Comparison of ENCODE assay signal across 2 cellular contexts in the genomic region with DNA sequence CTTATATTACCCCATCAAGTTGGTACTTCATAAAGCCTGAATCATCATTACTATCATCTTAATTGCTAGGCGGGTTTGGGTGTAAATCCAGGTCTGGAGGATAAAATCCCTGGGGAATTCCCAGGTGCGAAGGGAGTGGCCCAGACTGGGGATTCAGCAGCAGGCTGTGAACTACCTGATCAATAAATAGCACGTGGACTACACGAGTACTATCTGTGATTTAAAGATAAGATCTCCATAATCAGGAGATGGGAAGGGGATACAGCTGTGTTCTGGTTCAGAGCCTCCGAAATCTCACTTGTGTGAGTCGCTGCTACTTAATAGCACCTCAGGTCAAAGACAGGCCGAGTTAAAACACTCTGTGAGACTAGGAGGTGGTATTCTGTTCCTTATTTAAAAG.
TF ChIP-seq lines count a peak whose summit lies in the region.

No MANE protein-coding gene starts in this region.

TF ChIP-seq in GM23338, 12 proteins besides CTCF, POLR2A, EP300 and RAD21 (continues in another document):
- TF ChIP-seq EZH2phosphoT487 (IDR thresholded peaks at IDR 0.05; ENCODE audit: unreplicated experiment) (no peak), POLR2AphosphoS5 (IDR thresholded peaks at IDR 0.05; ENCODE audit: low read depth) (no peak), ZNF331 (CRISPR knock-in tag; IDR thresholded peaks at IDR 0.05; ENCODE audit: low read depth) (no peak), CREB1 (CRISPR knock-in tag; IDR thresholded peaks at IDR 0.05; ENCODE audit: low read depth) (no peak), EZH2 (IDR thresholded peaks at IDR 0.05; ENCODE audit: low read depth, unreplicated experiment) (no peak), JUNB (IDR thresholded peaks at IDR 0.05; ENCODE audit: unreplicated experiment) (no peak), ZNF114 (CRISPR knock-in tag; IDR thresholded peaks at IDR 0.05) (no peak), NANOG (IDR thresholded peaks at IDR 0.05; ENCODE audit: borderline replicate concordance) (no peak)
- TF ChIP-seq, protein P1, sequence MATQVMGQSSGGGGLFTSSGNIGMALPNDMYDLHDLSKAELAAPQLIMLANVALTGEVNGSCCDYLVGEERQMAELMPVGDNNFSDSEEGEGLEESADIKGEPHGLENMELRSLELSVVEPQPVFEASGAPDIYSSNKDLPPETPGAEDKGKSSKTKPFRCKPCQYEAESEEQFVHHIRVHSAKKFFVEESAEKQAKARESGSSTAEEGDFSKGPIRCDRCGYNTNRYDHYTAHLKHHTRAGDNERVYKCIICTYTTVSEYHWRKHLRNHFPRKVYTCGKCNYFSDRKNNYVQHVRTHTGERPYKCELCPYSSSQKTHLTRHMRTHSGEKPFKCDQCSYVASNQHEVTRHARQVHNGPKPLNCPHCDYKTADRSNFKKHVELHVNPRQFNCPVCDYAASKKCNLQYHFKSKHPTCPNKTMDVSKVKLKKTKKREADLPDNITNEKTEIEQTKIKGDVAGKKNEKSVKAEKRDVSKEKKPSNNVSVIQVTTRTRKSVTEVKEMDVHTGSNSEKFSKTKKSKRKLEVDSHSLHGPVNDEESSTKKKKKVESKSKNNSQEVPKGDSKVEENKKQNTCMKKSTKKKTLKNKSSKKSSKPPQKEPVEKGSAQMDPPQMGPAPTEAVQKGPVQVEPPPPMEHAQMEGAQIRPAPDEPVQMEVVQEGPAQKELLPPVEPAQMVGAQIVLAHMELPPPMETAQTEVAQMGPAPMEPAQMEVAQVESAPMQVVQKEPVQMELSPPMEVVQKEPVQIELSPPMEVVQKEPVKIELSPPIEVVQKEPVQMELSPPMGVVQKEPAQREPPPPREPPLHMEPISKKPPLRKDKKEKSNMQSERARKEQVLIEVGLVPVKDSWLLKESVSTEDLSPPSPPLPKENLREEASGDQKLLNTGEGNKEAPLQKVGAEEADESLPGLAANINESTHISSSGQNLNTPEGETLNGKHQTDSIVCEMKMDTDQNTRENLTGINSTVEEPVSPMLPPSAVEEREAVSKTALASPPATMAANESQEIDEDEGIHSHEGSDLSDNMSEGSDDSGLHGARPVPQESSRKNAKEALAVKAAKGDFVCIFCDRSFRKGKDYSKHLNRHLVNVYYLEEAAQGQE (IDR thresholded peaks at IDR 0.05; ENCODE audit: unreplicated experiment): no peak
- TF ChIP-seq, protein P2, sequence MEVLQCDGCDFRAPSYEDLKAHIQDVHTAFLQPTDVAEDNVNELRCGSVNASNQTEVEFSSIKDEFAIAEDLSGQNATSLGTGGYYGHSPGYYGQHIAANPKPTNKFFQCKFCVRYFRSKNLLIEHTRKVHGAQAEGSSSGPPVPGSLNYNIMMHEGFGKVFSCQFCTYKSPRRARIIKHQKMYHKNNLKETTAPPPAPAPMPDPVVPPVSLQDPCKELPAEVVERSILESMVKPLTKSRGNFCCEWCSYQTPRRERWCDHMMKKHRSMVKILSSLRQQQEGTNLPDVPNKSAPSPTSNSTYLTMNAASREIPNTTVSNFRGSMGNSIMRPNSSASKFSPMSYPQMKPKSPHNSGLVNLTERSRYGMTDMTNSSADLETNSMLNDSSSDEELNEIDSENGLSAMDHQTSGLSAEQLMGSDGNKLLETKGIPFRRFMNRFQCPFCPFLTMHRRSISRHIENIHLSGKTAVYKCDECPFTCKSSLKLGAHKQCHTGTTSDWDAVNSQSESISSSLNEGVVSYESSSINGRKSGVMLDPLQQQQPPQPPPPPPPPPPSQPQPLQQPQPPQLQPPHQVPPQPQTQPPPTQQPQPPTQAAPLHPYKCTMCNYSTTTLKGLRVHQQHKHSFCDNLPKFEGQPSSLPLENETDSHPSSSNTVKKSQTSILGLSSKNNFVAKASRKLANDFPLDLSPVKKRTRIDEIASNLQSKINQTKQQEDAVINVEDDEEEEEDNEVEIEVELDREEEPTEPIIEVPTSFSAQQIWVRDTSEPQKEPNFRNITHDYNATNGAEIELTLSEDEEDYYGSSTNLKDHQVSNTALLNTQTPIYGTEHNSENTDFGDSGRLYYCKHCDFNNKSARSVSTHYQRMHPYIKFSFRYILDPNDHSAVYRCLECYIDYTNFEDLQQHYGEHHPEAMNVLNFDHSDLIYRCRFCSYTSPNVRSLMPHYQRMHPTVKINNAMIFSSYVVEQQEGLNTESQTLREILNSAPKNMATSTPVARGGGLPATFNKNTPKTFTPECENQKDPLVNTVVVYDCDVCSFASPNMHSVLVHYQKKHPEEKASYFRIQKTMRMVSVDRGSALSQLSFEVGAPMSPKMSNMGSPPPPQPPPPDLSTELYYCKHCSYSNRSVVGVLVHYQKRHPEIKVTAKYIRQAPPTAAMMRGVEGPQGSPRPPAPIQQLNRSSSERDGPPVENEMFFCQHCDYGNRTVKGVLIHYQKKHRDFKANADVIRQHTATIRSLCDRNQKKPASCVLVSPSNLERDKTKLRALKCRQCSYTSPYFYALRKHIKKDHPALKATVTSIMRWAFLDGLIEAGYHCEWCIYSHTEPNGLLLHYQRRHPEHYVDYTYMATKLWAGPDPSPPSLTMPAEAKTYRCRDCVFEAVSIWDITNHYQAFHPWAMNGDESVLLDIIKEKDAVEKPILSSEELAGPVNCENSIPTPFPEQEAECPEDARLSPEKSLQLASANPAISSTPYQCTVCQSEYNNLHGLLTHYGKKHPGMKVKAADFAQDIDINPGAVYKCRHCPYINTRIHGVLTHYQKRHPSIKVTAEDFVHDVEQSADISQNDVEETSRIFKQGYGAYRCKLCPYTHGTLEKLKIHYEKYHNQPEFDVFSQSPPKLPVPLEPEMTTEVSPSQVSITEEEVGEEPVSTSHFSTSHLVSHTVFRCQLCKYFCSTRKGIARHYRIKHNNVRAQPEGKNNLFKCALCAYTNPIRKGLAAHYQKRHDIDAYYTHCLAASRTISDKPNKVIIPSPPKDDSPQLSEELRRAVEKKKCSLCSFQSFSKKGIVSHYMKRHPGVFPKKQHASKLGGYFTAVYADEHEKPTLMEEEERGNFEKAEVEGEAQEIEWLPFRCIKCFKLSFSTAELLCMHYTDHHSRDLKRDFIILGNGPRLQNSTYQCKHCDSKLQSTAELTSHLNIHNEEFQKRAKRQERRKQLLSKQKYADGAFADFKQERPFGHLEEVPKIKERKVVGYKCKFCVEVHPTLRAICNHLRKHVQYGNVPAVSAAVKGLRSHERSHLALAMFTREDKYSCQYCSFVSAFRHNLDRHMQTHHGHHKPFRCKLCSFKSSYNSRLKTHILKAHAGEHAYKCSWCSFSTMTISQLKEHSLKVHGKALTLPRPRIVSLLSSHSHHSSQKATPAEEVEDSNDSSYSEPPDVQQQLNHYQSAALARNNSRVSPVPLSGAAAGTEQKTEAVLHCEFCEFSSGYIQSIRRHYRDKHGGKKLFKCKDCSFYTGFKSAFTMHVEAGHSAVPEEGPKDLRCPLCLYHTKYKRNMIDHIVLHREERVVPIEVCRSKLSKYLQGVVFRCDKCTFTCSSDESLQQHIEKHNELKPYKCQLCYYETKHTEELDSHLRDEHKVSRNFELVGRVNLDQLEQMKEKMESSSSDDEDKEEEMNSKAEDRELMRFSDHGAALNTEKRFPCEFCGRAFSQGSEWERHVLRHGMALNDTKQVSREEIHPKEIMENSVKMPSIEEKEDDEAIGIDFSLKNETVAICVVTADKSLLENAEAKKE (CRISPR knock-in tag; IDR thresholded peaks at IDR 0.05): no peak

TF ChIP-seq in H1, 55 proteins besides CTCF, POLR2A, EP300 and RAD21:
- TF ChIP-seq SAP30 (IDR thresholded peaks at IDR 0.05; ENCODE audit: insufficient read depth, insufficient replicate concordance, low read length) (no peak), POLR2AphosphoS5 (IDR thresholded peaks at IDR 0.05; ENCODE audit: low read depth, low read length) (no peak), RNF2 (IDR thresholded peaks at IDR 0.05; ENCODE audit: borderline replicate concordance, low read depth, low read length, missing control alignments, poor library complexity, severe bottlenecking) (no peak), CHD1 (IDR thresholded peaks at IDR 0.05; ENCODE audit: low read depth, low read length) (no peak), NANOG (IDR thresholded peaks at IDR 0.05; ENCODE audit: insufficient read depth, low read depth, low read length, poor library complexity, severe bottlenecking) (no peak), HDAC6 (IDR thresholded peaks at IDR 0.05; ENCODE audit: low read depth, low read length) (no peak), BACH1 (IDR thresholded peaks at IDR 0.05; ENCODE audit: low read length) (no peak), YY1 (IDR thresholded peaks at IDR 0.05; ENCODE audit: low read depth, low read length) (no peak), JUN (IDR thresholded peaks at IDR 0.05; ENCODE audit: low read depth, low read length) (no peak)
